In the genomic region with DNA sequence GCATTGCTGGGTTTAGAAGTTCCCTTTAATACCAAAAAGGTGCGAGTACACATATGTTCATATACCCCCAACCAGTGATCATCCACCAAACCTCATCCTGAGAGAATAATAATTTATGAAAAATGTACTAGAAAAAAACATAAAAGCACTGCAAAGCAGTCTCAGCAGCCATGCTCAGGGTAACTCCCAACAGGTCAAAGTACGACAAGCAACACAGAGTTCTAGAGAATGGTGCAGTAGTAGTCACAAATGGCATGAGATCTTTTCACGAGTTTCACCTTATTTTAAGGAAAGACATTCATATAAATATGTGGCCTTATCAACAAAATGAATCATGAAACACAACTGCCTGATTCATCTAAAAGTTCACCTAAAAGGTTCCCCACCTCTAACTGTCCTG, we compare ENCODE assay signal across 15 cellular contexts.
A peak's percentile ranks its signal among the peaks of the same experiment; 100 is the strongest.
DNase-seq lines count a peak whose midpoint lies in the region; ATAC-seq, FAIRE-seq and TF ChIP-seq lines count a peak whose summit lies in the region.
"Had no signal": no experiment of that assay in that cellular context is flagged by ENCODE, and none has a peak within 500 bp of the region (broad histone marks: within the 10 kb centered on the region; RNA-seq: fewer than 3 reads in every experiment).

No MANE protein-coding gene starts in this region.

- TF ChIP-seq CTCF in A549 (IDR thresholded peaks at IDR 0.05) (no peak), bronchial epithelial cell (IDR thresholded peaks at IDR 0.05; ENCODE audit: insufficient read depth, low read length, severe bottlenecking) (no peak)

- H3K56ac ChIP-seq in mesendoderm (ENCODE audit: low read length): no peak overlapping the region

- H3K4me3 ChIP-seq in A549 (no peak overlapping the region), bronchial epithelial cell (ENCODE audit: low read depth, low read length) (no peak overlapping the region), mesendoderm (ENCODE audit: low read length) (no peak overlapping the region)
- H3K4me3 ChIP-seq: GM23248 had no signal

- H4K8ac ChIP-seq in mesendoderm (ENCODE audit: low read depth, low read length): no peak overlapping the region

- no peak overlapping the region for H3K23ac ChIP-seq in mesendoderm (ENCODE audit: low read length)

- 54% methylated on average over 3 of the region's 3 CpGs for WGBS in A549 (ENCODE audit: missing lambda C conversion rate)
- WGBS in mesendoderm (ENCODE audit: extremely low coverage, insufficient coverage, low lambda C conversion rate): no CpG with 5 or more reads among the region's 3 CpGs

- H3K4me2 ChIP-seq in A549 (peak overlapping the region; percentile 62), mesendoderm (ENCODE audit: low read length) (no peak overlapping the region)

- H2AK5ac ChIP-seq in mesendoderm (ENCODE audit: low read length): no peak overlapping the region

- peaks cover 2% of the 10 kb centered on the region for H3K79me1 ChIP-seq in mesendoderm (ENCODE audit: low read length)

- TF ChIP-seq RAD21 in A549 (conservative IDR thresholded peaks at IDR 0.05 in 1 of 2, IDR thresholded peaks at IDR 0.05 in 1 of 2): no peak

- no peak for TF ChIP-seq POLR2A in A549 (IDR thresholded peaks at IDR 0.05; ENCODE audit: low read length)
- TF ChIP-seq POLR2A in H54 (IDR thresholded peaks at IDR 0.05; ENCODE audit: low read depth, low read length): no peak

- no peak for DNase-seq in A549 (ENCODE audit: low read depth in 1 of 2, low spot score in 1 of 2)
- DNase-seq in H54 (ENCODE audit: insufficient read length, low spot score): no peak
- DNase-seq in bronchial epithelial cell (ENCODE audit: low read depth): peak; percentile 54
- no peak for DNase-seq in mesendoderm
- no peak for DNase-seq in NCI-H2081 treated with DMSO at 0.1 percent for 48 hours (lab: John Stamatoyannopoulos, UW)
- DNase-seq in ecto neural progenitor cell (ENCODE audit: low spot score): no peak
- DNase-seq in hypothalamus (lab: John Stamatoyannopoulos, UW): no peak
- DNase-seq: BE2C; CD8-positive, alpha-beta memory T cell; GF-D8; GM23248; H9 had no signal

- peak overlapping the region; percentile 83 to 94 for H3K27ac ChIP-seq in A549
- no peak overlapping the region for H3K27ac ChIP-seq in mesendoderm (ENCODE audit: low read depth, low read length)
- H3K27ac ChIP-seq: C4-2B, GM23248 had no signal

- FAIRE-seq in A549 (lab: Jason Lieb, UNC) (no peak), H54 (lab: Jason Lieb, UNC) (peak; percentile 23), bronchial epithelial cell (lab: Jason Lieb, UNC) (no peak)
- FAIRE-seq: A204.1 had no signal

- H3K36me3 ChIP-seq in bronchial epithelial cell (ENCODE audit: control insufficient read depth, insufficient read depth, low read length): no peaks in the 10 kb centered on the region
- no peaks in the 10 kb centered on the region for H3K36me3 ChIP-seq in mesendoderm (ENCODE audit: control insufficient read depth, insufficient read depth, low read length)
- H3K36me3 ChIP-seq: BE2C had no signal

- H3K4me1 ChIP-seq in A549 (peaks cover 94% of the 10 kb centered on the region), mesendoderm (ENCODE audit: control insufficient read depth, low read depth, low read length) (no peaks in the 10 kb centered on the region)
- H3K4me1 ChIP-seq: BE2C had no signal

- no peak overlapping the region for H4K5ac ChIP-seq in mesendoderm (ENCODE audit: low read length)

- POLR2A ChIA-PET in A549 (lab: Yijun Ruan, JAX): no interaction called here

- CTCF ChIA-PET in A549 (lab: Yijun Ruan, JAX): interaction anchor here (0.8 to 1.0 kb wide), 3 partner anchors 8 to 162 kb away, joined by 3 to 4 read pairs (median 3); no protein-coding TSS in a partner anchor

- no peak overlapping the region for H2BK15ac ChIP-seq in mesendoderm (replicated peaks; ENCODE audit: low read depth)

- peak overlapping the region; percentile 15 for H2BK120ac ChIP-seq in mesendoderm (ENCODE audit: low read depth, low read length)

- TF ChIP-seq EP300 in A549 (IDR thresholded peaks at IDR 0.05): no peak

- no peak overlapping the region for H3K4ac ChIP-seq in mesendoderm (ENCODE audit: low read depth, low read length)

- H3K9ac ChIP-seq in mesendoderm (ENCODE audit: low read length): no peak overlapping the region
- H3K9ac ChIP-seq: GM23248 had no signal

- no peaks in the 10 kb centered on the region for H3K9me3 ChIP-seq in A549
- H3K9me3 ChIP-seq: BE2C had no signal

- H2BK5ac ChIP-seq in mesendoderm (ENCODE audit: low read length): no peak overlapping the region

- no peaks in the 10 kb centered on the region for H3K79me2 ChIP-seq in mesendoderm (ENCODE audit: control insufficient read depth, insufficient read depth, low read length)

- no peak overlapping the region for H3K18ac ChIP-seq in mesendoderm (ENCODE audit: low read length)

- ATAC-seq in A549 (no peak), GM19324 (IDR thresholded peaks at IDR 0.05; ENCODE audit: low FRiP score, unreplicated experiment) (no peak)

- H3K27me3 ChIP-seq in bronchial epithelial cell (ENCODE audit: control insufficient read depth, insufficient read depth, low read length) (no peaks in the 10 kb centered on the region), mesendoderm (ENCODE audit: insufficient read depth, low read length, poor library complexity) (no peaks in the 10 kb centered on the region)
- H3K27me3 ChIP-seq: BE2C had no signal

TF ChIP-seq in A549, 52 proteins besides CTCF, POLR2A, EP300 and RAD21:
- TF ChIP-seq FOSL2 (IDR thresholded peaks at IDR 0.05): no peak
- peak; percentile 28; the same call in 1 of the 2 replicates for TF ChIP-seq FOSL2 (CRISPR knock-in tag; IDR thresholded peaks at IDR 0.05)
- TF ChIP-seq, protein P1, sequence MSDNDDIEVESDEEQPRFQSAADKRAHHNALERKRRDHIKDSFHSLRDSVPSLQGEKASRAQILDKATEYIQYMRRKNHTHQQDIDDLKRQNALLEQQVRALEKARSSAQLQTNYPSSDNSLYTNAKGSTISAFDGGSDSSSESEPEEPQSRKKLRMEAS (IDR thresholded peaks at IDR 0.05): no peak
